In genomic region chr6:34235605-34236422, GRCh38 we compare ENCODE assay signal across 7 cellular contexts. TPM values are rescaled to one million over a fixed set of nuclear protein-coding genes. Genes with fewer than 3 reads are reported as not detected.
DNase-seq lines count a peak whose midpoint lies in the region; ATAC-seq and TF ChIP-seq lines count a peak whose summit lies in the region.

No MANE protein-coding gene starts in this region.

- intact Hi-C loops in activated CD4-positive, alpha-beta T cell treated with anti-CD3 and anti-CD28 coated beads, Interleukin-2, amount 10 ng/mL, durations not matched to agents 24 days and 14 days (cut with micrococcal nuclease): loop anchor here (1.0 to 10.0 kb wide), 4 partner anchors 12 to 451 kb away; partner anchors contain the start of genes LEMD2 and SMIM29

- peaks cover 27% of the 10 kb centered on the region for H3K4me1 Mint-ChIP-seq in activated CD4-positive, alpha-beta T cell treated with anti-CD3 and anti-CD28 coated beads, Interleukin-2, amount 10 ng/mL, durations not matched to agents 24 days and 14 days

- peak overlapping the region; percentile 50 for H3K4me3 ChIP-seq in HL-60 (replicated peaks; ENCODE audit: insufficient read depth, low read length)
- peak overlapping the region; percentile 85 for H3K4me3 ChIP-seq in coronary artery
- H3K4me3 ChIP-seq in lung: peak overlapping the region; percentile 33

- peaks cover 25% of the 10 kb centered on the region for H3K36me3 Mint-ChIP-seq in activated CD4-positive, alpha-beta T cell treated with anti-CD3 and anti-CD28 coated beads, Interleukin-2, amount 10 ng/mL, durations not matched to agents 24 days and 14 days (ENCODE audit: low read depth)

- DNase-seq in HL-60 (ENCODE audit: low read depth in 1 of 2, low spot score in 1 of 2): peak; percentile 63 to 77
- peak; percentile 86 for DNase-seq in activated CD4-positive, alpha-beta T cell treated with anti-CD3 and anti-CD28 coated beads, Interleukin-2, amount 10 ng/mL, durations not matched to agents 24 days and 14 days
- DNase-seq in coronary artery (ENCODE audit: low spot score): no peak
- peak; percentile 67 for DNase-seq in lung (ENCODE audit: low spot score)
- peak; percentile 32 to 45 for DNase-seq in stimulated activated CD8-positive, alpha-beta memory T cell treated with anti-CD3 and anti-CD28 coated beads, Interleukin-7, amount 100 ng/mL, for 1 hour (ENCODE audit: low read depth in 2 of 2)
- DNase-seq in OCI-M1 (lab: John Stamatoyannopoulos, UW): no peak

- no peak for TF ChIP-seq CTCF in HL-60 (IDR thresholded peaks at IDR 0.05; ENCODE audit: insufficient read depth, low read length)
- TF ChIP-seq CTCF in coronary artery (IDR thresholded peaks at IDR 0.05): no peak
- no peak for TF ChIP-seq CTCF in lung (IDR thresholded peaks at IDR 0.05; ENCODE audit: control extremely low read depth, extremely low read depth)

- H3K9me3 ChIP-seq in lung (ENCODE audit: control insufficient read depth in 2 of 2, insufficient read depth in 1 of 2, low read length in 1 of 2): no peaks in the 10 kb centered on the region

- H3K27ac ChIP-seq in HL-60 (replicated peaks): peak overlapping the region; percentile 92
- H3K27ac ChIP-seq in coronary artery: peak overlapping the region; percentile 57 to 87
- peak overlapping the region; percentile 92 to 94 for H3K27ac ChIP-seq in lung (ENCODE audit: low read depth in 1 of 2, low read length in 1 of 2)

- H3K27me3 ChIP-seq in HL-60 (ENCODE audit: insufficient read depth, poor library complexity, severe bottlenecking): no peaks in the 10 kb centered on the region
- no peaks in the 10 kb centered on the region for H3K27me3 ChIP-seq in lung (ENCODE audit: control insufficient read depth, insufficient read depth)

- no peaks in the 10 kb centered on the region for H3K27me3 Mint-ChIP-seq in activated CD4-positive, alpha-beta T cell treated with anti-CD3 and anti-CD28 coated beads, Interleukin-2, amount 10 ng/mL, durations not matched to agents 24 days and 14 days

- peak overlapping the region; percentile 91 for H3K4me3 Mint-ChIP-seq in activated CD4-positive, alpha-beta T cell treated with anti-CD3 and anti-CD28 coated beads, Interleukin-2, amount 10 ng/mL, durations not matched to agents 24 days and 14 days

- H3K27ac Mint-ChIP-seq in activated CD4-positive, alpha-beta T cell treated with anti-CD3 and anti-CD28 coated beads, Interleukin-2, amount 10 ng/mL, durations not matched to agents 24 days and 14 days: peak overlapping the region; percentile 95

- H3K4me1 ChIP-seq in lung (ENCODE audit: control insufficient read depth in 2 of 2, insufficient read depth in 2 of 2, low read length in 2 of 2): peaks cover 5 to 11% of the 10 kb centered on the region in 2 donors

- H3K36me3 ChIP-seq in lung (ENCODE audit: control insufficient read depth in 2 of 2, insufficient read depth in 2 of 2, low read length in 2 of 2): peaks cover 0 to 4% of the 10 kb centered on the region in 2 donors

- ATAC-seq in GM18867 (IDR thresholded peaks at IDR 0.05; ENCODE audit: unreplicated experiment) (peak; percentile 7), lung (ENCODE audit: insufficient read depth, low FRiP score) (peak; percentile 51)

- H3K9me3 Mint-ChIP-seq in activated CD4-positive, alpha-beta T cell treated with anti-CD3 and anti-CD28 coated beads, Interleukin-2, amount 10 ng/mL, durations not matched to agents 24 days and 14 days: no peaks in the 10 kb centered on the region

- WGBS in lung, 2 donors: 4 to 10% methylated on average over 40 to 54 of the region's 54 CpGs

RNA-seq across cellular contexts. Expression of gene HMGA1, which starts 0.9 kb away (rescaled TPM):
- 509 and 520 TPM in 2 replicates for total RNA-seq in activated CD4-positive, alpha-beta T cell treated with anti-CD3 and anti-CD28 coated beads, Interleukin-2, amount 10 ng/mL, durations not matched to agents 24 days and 14 days
- 100 to 1,000 TPM in 1 of 2 donors, 10 to 100 TPM in 1; 47.9 to 102 TPM for total RNA-seq in lung
- polyA plus RNA-seq in lung: 10 to 100 TPM; 95.9 to 98.0 TPM

RNA-seq across cellular contexts. Expression of gene SMIM29, which starts 13.0 kb away (rescaled TPM):
- total RNA-seq in activated CD4-positive, alpha-beta T cell treated with anti-CD3 and anti-CD28 coated beads, Interleukin-2, amount 10 ng/mL, durations not matched to agents 24 days and 14 days: 12.6 and 13.5 TPM in 2 replicates
- 10 to 100 TPM in 1 of 2 donors, 1 to 10 TPM in 1; 8.5 to 44.6 TPM for total RNA-seq in lung
- 100 to 1,000 TPM in 1 of 2 donors, 10 to 100 TPM in 1; 71.9 to 122 TPM for polyA plus RNA-seq in lung

Comparison
In these comparisons a context has a peak if more than half of its experiments do, and no peak if none do; other contexts are left out.
1. DNase-seq: peak in HL-60 (2 of 2), activated CD4-positive, alpha-beta T cell treated with anti-CD3 and anti-CD28 coated beads, Interleukin-2, amount 10 ng/mL, durations not matched to agents 24 days and 14 days (single experiment), lung (single experiment) and stimulated activated CD8-positive, alpha-beta memory T cell treated with anti-CD3 and anti-CD28 coated beads, Interleukin-7, amount 100 ng/mL, for 1 hour (2 of 2); none in coronary artery (single experiment) and OCI-M1 (single experiment).
2. H3K4me3 ChIP-seq: peak in every context shown above with its lines; median percentile 85 in coronary artery; 50 in HL-60; 33 in lung.
3. Peak in every context shown above with its lines, with median percentiles within 50 percentile points of each other: H3K27ac ChIP-seq.